In the genomic region with DNA sequence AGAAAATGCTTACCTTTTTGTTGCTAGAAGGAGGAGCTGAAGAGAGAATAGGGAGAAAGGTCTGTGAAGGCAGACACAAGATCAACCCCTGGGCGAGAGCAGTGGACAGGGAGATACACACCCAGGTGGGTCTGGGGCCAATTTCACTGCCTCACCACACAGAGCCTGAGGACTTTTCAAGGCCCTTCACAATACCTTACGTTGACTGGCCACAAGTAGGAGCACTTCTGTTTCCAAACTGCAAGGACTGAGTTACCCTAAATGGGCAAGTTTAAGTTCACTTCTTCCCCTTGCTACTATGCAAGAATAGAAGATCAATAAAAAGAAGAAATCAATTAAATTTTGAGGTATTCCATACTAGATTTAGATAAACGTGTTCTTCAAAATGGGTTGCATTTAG, we compare ENCODE assay signal across 9 cellular contexts.
DNase-seq lines count a peak whose midpoint lies in the region; ATAC-seq and TF ChIP-seq lines count a peak whose summit lies in the region.
"Had no signal": no experiment of that assay in that cellular context is flagged by ENCODE, and none has a peak within 500 bp of the region (broad histone marks: within the 10 kb centered on the region; RNA-seq: fewer than 3 reads in every experiment).

No MANE protein-coding gene starts in this region.

- H3K4me3 ChIP-seq in smooth muscle cell: no peak overlapping the region
- H3K4me3 ChIP-seq: BLaER1 treated with 17β-estradiol and CSF1 and Interleukin-3, amounts not matched to agents 10 nM and 100 nM had no signal

- H3K9me3 ChIP-seq in smooth muscle cell (replicated peaks; ENCODE audit: low read depth): no peaks in the 10 kb centered on the region
- H3K9me3 ChIP-seq: BLaER1 treated with 17β-estradiol and CSF1 and Interleukin-3, amounts not matched to agents 10 nM and 100 nM had no signal

- DNase-seq in NCI-H1436 (lab: John Stamatoyannopoulos, UW) (peak; percentile 35), NCI-H1436 treated with DMSO at 0.1 percent for 48 hours (lab: John Stamatoyannopoulos, UW) (no peak), RKO (ENCODE audit: low spot score) (peak; percentile 64), fibroblast of peridontal ligament (ENCODE audit: extremely low read depth) (peak; percentile 68), smooth muscle cell (lab: John Stamatoyannopoulos, UW; ENCODE audit: unreplicated experiment) (no peak), ureter (ENCODE audit: low spot score) (no peak)

- TF ChIP-seq CTCF in smooth muscle cell (IDR thresholded peaks at IDR 0.05; ENCODE audit: borderline replicate concordance, insufficient read depth, poor library complexity, severe bottlenecking): peak; percentile 39

- 15% methylated on average over 3 of the region's 3 CpGs for WGBS in smooth muscle cell (ENCODE audit: low lambda C conversion rate)

- ATAC-seq in GM19463 (IDR thresholded peaks at IDR 0.05; ENCODE audit: unreplicated experiment) (peak; percentile 74), HG03432 (IDR thresholded peaks at IDR 0.05; ENCODE audit: unreplicated experiment) (peak; percentile 80)

- peaks cover 8% of the 10 kb centered on the region for H3K27me3 ChIP-seq in smooth muscle cell (ENCODE audit: low read depth)
- H3K27me3 ChIP-seq: BLaER1 treated with 17β-estradiol and CSF1 and Interleukin-3, amounts not matched to agents 10 nM and 100 nM had no signal

- H3K79me2 ChIP-seq in smooth muscle cell (ENCODE audit: low read depth): no peaks in the 10 kb centered on the region

- H3F3A ChIP-seq in smooth muscle cell (ENCODE audit: low read depth): no peaks in the 10 kb centered on the region

- H3K9ac ChIP-seq in smooth muscle cell (ENCODE audit: low read depth): no peak overlapping the region
- H3K9ac ChIP-seq: BLaER1 treated with 17β-estradiol and CSF1 and Interleukin-3, amounts not matched to agents 10 nM and 100 nM had no signal

- no peaks in the 10 kb centered on the region for H3K4me1 ChIP-seq in smooth muscle cell (ENCODE audit: low read depth)

- H4K20me1 ChIP-seq in smooth muscle cell (ENCODE audit: low read depth): no peaks in the 10 kb centered on the region
- H4K20me1 ChIP-seq: BLaER1 treated with 17β-estradiol and CSF1 and Interleukin-3, amounts not matched to agents 10 nM and 100 nM had no signal

- H3K27ac ChIP-seq in smooth muscle cell (ENCODE audit: low read depth): no peak overlapping the region
- H3K27ac ChIP-seq: BLaER1 treated with 17β-estradiol and CSF1 and Interleukin-3, amounts not matched to agents 10 nM and 100 nM had no signal

- H3K36me3 ChIP-seq in smooth muscle cell (ENCODE audit: low read depth): no peaks in the 10 kb centered on the region
- H3K36me3 ChIP-seq: BLaER1 treated with 17β-estradiol and CSF1 and Interleukin-3, amounts not matched to agents 10 nM and 100 nM had no signal

- no peak overlapping the region for H3K4me2 ChIP-seq in smooth muscle cell
- H3K4me2 ChIP-seq: BLaER1 treated with 17β-estradiol and CSF1 and Interleukin-3, amounts not matched to agents 10 nM and 100 nM had no signal

- no peak overlapping the region for H2AFZ ChIP-seq in smooth muscle cell (ENCODE audit: low read depth)

Comparison
In these comparisons a context has a peak if more than half of its experiments do, and no peak if none do; other contexts are left out.
1. DNase-seq: peak in NCI-H1436 (single experiment), RKO (single experiment) and fibroblast of peridontal ligament (single experiment); none in NCI-H1436 treated with DMSO at 0.1 percent for 48 hours (single experiment), smooth muscle cell (single experiment) and ureter (single experiment).